27 cellular contexts compared by ENCODE assay signal in genomic region chr6:134323294-134323693, GRCh38.
"Had no signal": no experiment of that assay in that cellular context is flagged by ENCODE, and none has a peak within 500 bp of the region (broad histone marks: within the 10 kb centered on the region; RNA-seq: fewer than 3 reads in every experiment).

No MANE protein-coding gene starts in this region.

- H3K27me3 ChIP-seq: esophagus squamous epithelium, gastrocnemius medialis had no signal

- H3K4me1 Mint-ChIP-seq: endodermal cell had no signal

- H3K9me3 Mint-ChIP-seq: effector memory CD8-positive, alpha-beta T cell had no signal

- H3K9me3 ChIP-seq: colonic mucosa, gastrocnemius medialis had no signal

- H3K27ac Mint-ChIP-seq: dendritic cell treated with granulocyte-macrophage colony-stimulating factor and Interleukin-4, amounts not matched to agents 40 ng/mL and 50 ng/mL, for 4 days; effector memory CD8-positive, alpha-beta T cell; endodermal cell; memory B cell had no signal

- FAIRE-seq: endometrium, islet of Langerhans, keratinocyte had no signal

- H3K4me3 Mint-ChIP-seq: dendritic cell treated with granulocyte-macrophage colony-stimulating factor and Interleukin-4, amounts not matched to agents 40 ng/mL and 50 ng/mL, for 4 days; effector memory CD8-positive, alpha-beta T cell; endodermal cell; memory B cell had no signal

- H3K36me3 ChIP-seq: colonic mucosa, esophagus squamous epithelium, gastrocnemius medialis, heart right ventricle, left lung had no signal

- H3K4me3 ChIP-seq: colonic mucosa, esophagus squamous epithelium, gastrocnemius medialis, heart right ventricle, left lung, lung had no signal

- DNase-seq: colonic mucosa; cortex of kidney; effector CD8-positive, alpha-beta T cell; effector memory CD8-positive, alpha-beta T cell; endodermal cell; erythroblast; esophagus squamous epithelium; foreskin fibroblast; foreskin melanocyte; gastrocnemius medialis; glutamatergic neuron; heart right ventricle; hippocampal formation; left cardiac atrium; left lung; left ventricle myocardium superior; mammary epithelial cell; mesendoderm; midbrain had no signal

- ATAC-seq: effector memory CD8-positive, alpha-beta T cell; esophagus mucosa; gastrocnemius medialis; heart right ventricle; left cardiac atrium; left lung; left ventricle myocardium superior had no signal

- H3K4me1 ChIP-seq: colonic mucosa, left lung had no signal

- H3K27ac ChIP-seq: colonic mucosa, epithelial cell of prostate, esophagus squamous epithelium, gastrocnemius medialis, heart right ventricle, left lung had no signal
